Comparison of ENCODE assay signal across 16 cellular contexts in genomic region chr7:24830440-24831050, GRCh38.
DNase-seq lines count a peak whose midpoint lies in the region; ATAC-seq and TF ChIP-seq lines count a peak whose summit lies in the region.
"Had no signal": no experiment of that assay in that cellular context is flagged by ENCODE, and none has a peak within 500 bp of the region (broad histone marks: within the 10 kb centered on the region; RNA-seq: fewer than 3 reads in every experiment).

No MANE protein-coding gene starts in this region.

- H3K36me3 ChIP-seq in brain microvascular endothelial cell (replicated peaks) = peaks cover 8% of the 10 kb centered on the region
- peaks cover 0 to 5% of the 10 kb centered on the region in 2 donors for H3K36me3 ChIP-seq in vagina
- H3K36me3 ChIP-seq: gastroesophageal sphincter had no signal

- H3K4me1 ChIP-seq in vagina = peaks cover 36% of the 10 kb centered on the region

- H3K27ac ChIP-seq in brain microvascular endothelial cell (peak overlapping the region; percentile 74), vagina (peak overlapping the region; percentile 5)
- H3K27ac ChIP-seq: HL-60 had no signal

- H3K27ac Mint-ChIP-seq in activated naive CD8-positive, alpha-beta T cell treated with anti-CD3 and anti-CD28 coated beads, Interleukin-2, amount 10 ng/mL, durations not matched to agents 7 days and 5 days = peak overlapping the region; percentile 61
- H3K27ac Mint-ChIP-seq in activated naive CD8-positive, alpha-beta T cell treated with anti-CD3 and anti-CD28 coated beads for 36 hours = no peak overlapping the region

- H3K9me3 ChIP-seq in vagina = no peaks in the 10 kb centered on the region
- H3K9me3 ChIP-seq: gastroesophageal sphincter had no signal

- no peak for TF ChIP-seq POLR2A in vagina (IDR thresholded peaks at IDR 0.05)

- no peak overlapping the region for H3K4me3 Mint-ChIP-seq in activated naive CD8-positive, alpha-beta T cell treated with anti-CD3 and anti-CD28 coated beads, Interleukin-2, amount 10 ng/mL, durations not matched to agents 7 days and 5 days
- H3K4me3 Mint-ChIP-seq in activated naive CD8-positive, alpha-beta T cell treated with anti-CD3 and anti-CD28 coated beads for 36 hours = no peak overlapping the region
- H3K4me3 Mint-ChIP-seq: activated CD4-positive, alpha-beta memory T cell treated with anti-CD3 and anti-CD28 coated beads, Interleukin-2, amount 10 ng/mL, durations not matched to agents 7 days and 5 days; immature natural killer cell had no signal

- H3K9me3 Mint-ChIP-seq in activated naive CD8-positive, alpha-beta T cell treated with anti-CD3 and anti-CD28 coated beads, Interleukin-2, amount 10 ng/mL, durations not matched to agents 7 days and 5 days = no peaks in the 10 kb centered on the region
- H3K9me3 Mint-ChIP-seq in activated naive CD8-positive, alpha-beta T cell treated with anti-CD3 and anti-CD28 coated beads for 36 hours = no peaks in the 10 kb centered on the region
- H3K9me3 Mint-ChIP-seq: activated CD4-positive, alpha-beta memory T cell treated with anti-CD3 and anti-CD28 coated beads, Interleukin-2, amount 10 ng/mL, durations not matched to agents 7 days and 5 days; immature natural killer cell had no signal

- TF ChIP-seq CTCF in brain microvascular endothelial cell (IDR thresholded peaks at IDR 0.05; ENCODE audit: low read depth, low read length, missing control alignments) (no peak), vagina (IDR thresholded peaks at IDR 0.05) (no peak)

- peaks cover 40% of the 10 kb centered on the region for H3K36me3 Mint-ChIP-seq in activated naive CD8-positive, alpha-beta T cell treated with anti-CD3 and anti-CD28 coated beads, Interleukin-2, amount 10 ng/mL, durations not matched to agents 7 days and 5 days
- peaks cover 67% of the 10 kb centered on the region for H3K36me3 Mint-ChIP-seq in activated naive CD8-positive, alpha-beta T cell treated with anti-CD3 and anti-CD28 coated beads for 36 hours

- H3K27me3 ChIP-seq in brain microvascular endothelial cell (replicated peaks) (no peaks in the 10 kb centered on the region), vagina (no peaks in the 10 kb centered on the region)
- H3K27me3 ChIP-seq: gastroesophageal sphincter had no signal

- no peak for ATAC-seq in activated naive CD8-positive, alpha-beta T cell treated with anti-CD3 and anti-CD28 coated beads, Interleukin-2, amount 10 ng/mL, durations not matched to agents 7 days and 5 days (ENCODE audit: low read depth)
- ATAC-seq: gastroesophageal sphincter had no signal

- intact Hi-C loops in vagina (cut with DNase I) = no loop called here

- H3K4me3 ChIP-seq in brain microvascular endothelial cell (ENCODE audit: low read depth, low read length) (no peak overlapping the region), vagina (no peak overlapping the region)
- H3K4me3 ChIP-seq: gastroesophageal sphincter had no signal

- H3K27me3 Mint-ChIP-seq in activated naive CD8-positive, alpha-beta T cell treated with anti-CD3 and anti-CD28 coated beads, Interleukin-2, amount 10 ng/mL, durations not matched to agents 7 days and 5 days = no peaks in the 10 kb centered on the region
- no peaks in the 10 kb centered on the region for H3K27me3 Mint-ChIP-seq in activated naive CD8-positive, alpha-beta T cell treated with anti-CD3 and anti-CD28 coated beads for 36 hours
- H3K27me3 Mint-ChIP-seq: activated CD4-positive, alpha-beta memory T cell treated with anti-CD3 and anti-CD28 coated beads, Interleukin-2, amount 10 ng/mL, durations not matched to agents 7 days and 5 days had no signal

- POLR2A ChIA-PET in activated naive CD8-positive, alpha-beta T cell treated with anti-CD3 and anti-CD28 coated beads, Interleukin-2, amount 10 ng/mL, durations not matched to agents 7 days and 5 days (lab: Charles Lee) = interaction anchor here (1.5 to 1.7 kb wide), 2 partner anchors 9 to 75 kb away, joined by 3 to 6 read pairs; no protein-coding TSS in a partner anchor

- in situ Hi-C loops in brain microvascular endothelial cell (cut with HindIII; ENCODE audit: low pct_ligation_motif_present, low sequenced_read_pairs) = no loop called here

- peaks cover 63% of the 10 kb centered on the region for H3K4me1 Mint-ChIP-seq in activated naive CD8-positive, alpha-beta T cell treated with anti-CD3 and anti-CD28 coated beads, Interleukin-2, amount 10 ng/mL, durations not matched to agents 7 days and 5 days
- H3K4me1 Mint-ChIP-seq in activated naive CD8-positive, alpha-beta T cell treated with anti-CD3 and anti-CD28 coated beads for 36 hours = peaks cover 47% of the 10 kb centered on the region

- DNase-seq in activated naive CD8-positive, alpha-beta T cell treated with anti-CD3 and anti-CD28 coated beads, Interleukin-2, amount 10 ng/mL, durations not matched to agents 7 days and 5 days = no peak
- no peak for DNase-seq in activated naive CD8-positive, alpha-beta T cell treated with anti-CD3 and anti-CD28 coated beads for 36 hours
- DNase-seq in NCI-H2227 (lab: John Stamatoyannopoulos, UW; ENCODE audit: unreplicated experiment) = peak; percentile 41
- no peak for DNase-seq in brain microvascular endothelial cell
- no peak for DNase-seq in vagina (ENCODE audit: extremely low spot score in 2 of 2)
- DNase-seq in NCI-H2029 (lab: John Stamatoyannopoulos, UW) = no peak
- DNase-seq in COLO829 (ENCODE audit: low spot score) = no peak
- DNase-seq in activated CD4-positive, CD25-positive, alpha-beta regulatory T cell (lab: John Stamatoyannopoulos, UW) = no peak
- DNase-seq: activated CD4-positive, alpha-beta memory T cell treated with anti-CD3 and anti-CD28 coated beads, Interleukin-2, amount 10 ng/mL, durations not matched to agents 7 days and 5 days; activated effector memory CD4-positive, alpha-beta T cell treated with Interleukin-2 at 50 U/mL for 16 hours; immature natural killer cell; midbrain; NCI-H510A treated with DMSO at 0.1 percent for 48 hours; T1000 had no signal
